Comparison of ENCODE assay signal across 1 cellular context in genomic region chr1:6450486-6450885, GRCh38. TPM values are rescaled to one million over a fixed set of nuclear protein-coding genes. Genes with fewer than 3 reads are reported as not detected.
"Had no signal": no experiment of that assay in that cellular context is flagged by ENCODE, and none has a peak within 500 bp of the region (broad histone marks: within the 10 kb centered on the region; RNA-seq: fewer than 3 reads in every experiment).

No MANE protein-coding gene starts in this region.

RNA-seq across cellular contexts. Expression of gene ESPN, which starts 25.9 kb away (rescaled TPM):
- total RNA-seq: LHCN-M2 had no signal

RNA-seq across cellular contexts. Expression of gene HES2, which starts 30.8 kb away (rescaled TPM):
- total RNA-seq: LHCN-M2 had no signal
